In genomic region chr9:97907051-97907450, GRCh38 we compare ENCODE assay signal across 1 cellular context.
TF ChIP-seq lines count a peak whose summit lies in the region.

No MANE protein-coding gene starts in this region.

TF ChIP-seq in GM12878, 131 proteins besides CTCF, POLR2A, EP300 and RAD21:
- no peak for TF ChIP-seq NR2C2 (IDR thresholded peaks at IDR 0.05; ENCODE audit: borderline replicate concordance, control insufficient read depth, insufficient read length, low read depth)
- TF ChIP-seq PML (IDR thresholded peaks at IDR 0.05; ENCODE audit: low read length) = no peak
- TF ChIP-seq USF2 (IDR thresholded peaks at IDR 0.05; ENCODE audit: borderline replicate concordance, low read depth, low read length) = no peak
- TF ChIP-seq SP1 (IDR thresholded peaks at IDR 0.05; ENCODE audit: low read depth, low read length) = no peak
- no peak for TF ChIP-seq SKIL (IDR thresholded peaks at IDR 0.05; ENCODE audit: low read depth, poor library complexity, severe bottlenecking)
- TF ChIP-seq STAT1 (conservative IDR thresholded peaks at IDR 0.05) = no peak
- no peak for TF ChIP-seq ATF7 (IDR thresholded peaks at IDR 0.05; ENCODE audit: low read depth)
- no peak for TF ChIP-seq MTA2 (IDR thresholded peaks at IDR 0.05; ENCODE audit: low read depth)
- TF ChIP-seq BACH1 (IDR thresholded peaks at IDR 0.05; ENCODE audit: borderline replicate concordance) = no peak
- no peak for TF ChIP-seq SMAD5 (IDR thresholded peaks at IDR 0.05; ENCODE audit: low read depth)
- TF ChIP-seq TBL1XR1 (IDR thresholded peaks at IDR 0.05; ENCODE audit: low read depth, low read length) = no peak
- TF ChIP-seq PAX5 (IDR thresholded peaks at IDR 0.05; ENCODE audit: borderline replicate concordance, low read depth, low read length) = no peak
- no peak for TF ChIP-seq WRNIP1 (IDR thresholded peaks at IDR 0.05; ENCODE audit: borderline replicate concordance, low read depth, low read length)
- TF ChIP-seq ZNF622 (IDR thresholded peaks at IDR 0.05) = no peak
- no peak for TF ChIP-seq ZNF274 (IDR thresholded peaks at IDR 0.05; ENCODE audit: insufficient read depth, insufficient read length)
- no peak for TF ChIP-seq SREBF2 (IDR thresholded peaks at IDR 0.05; ENCODE audit: low read length)
- no peak for TF ChIP-seq RELB (IDR thresholded peaks at IDR 0.05; ENCODE audit: low read depth)
- TF ChIP-seq JUNB (IDR thresholded peaks at IDR 0.05) = no peak
- TF ChIP-seq ELK1 (IDR thresholded peaks at IDR 0.05; ENCODE audit: low read depth, low read length) = no peak
- no peak for TF ChIP-seq CREB1 (IDR thresholded peaks at IDR 0.05; ENCODE audit: low read depth)
